Comparison of ENCODE assay signal across 8 cellular contexts in the genomic region with DNA sequence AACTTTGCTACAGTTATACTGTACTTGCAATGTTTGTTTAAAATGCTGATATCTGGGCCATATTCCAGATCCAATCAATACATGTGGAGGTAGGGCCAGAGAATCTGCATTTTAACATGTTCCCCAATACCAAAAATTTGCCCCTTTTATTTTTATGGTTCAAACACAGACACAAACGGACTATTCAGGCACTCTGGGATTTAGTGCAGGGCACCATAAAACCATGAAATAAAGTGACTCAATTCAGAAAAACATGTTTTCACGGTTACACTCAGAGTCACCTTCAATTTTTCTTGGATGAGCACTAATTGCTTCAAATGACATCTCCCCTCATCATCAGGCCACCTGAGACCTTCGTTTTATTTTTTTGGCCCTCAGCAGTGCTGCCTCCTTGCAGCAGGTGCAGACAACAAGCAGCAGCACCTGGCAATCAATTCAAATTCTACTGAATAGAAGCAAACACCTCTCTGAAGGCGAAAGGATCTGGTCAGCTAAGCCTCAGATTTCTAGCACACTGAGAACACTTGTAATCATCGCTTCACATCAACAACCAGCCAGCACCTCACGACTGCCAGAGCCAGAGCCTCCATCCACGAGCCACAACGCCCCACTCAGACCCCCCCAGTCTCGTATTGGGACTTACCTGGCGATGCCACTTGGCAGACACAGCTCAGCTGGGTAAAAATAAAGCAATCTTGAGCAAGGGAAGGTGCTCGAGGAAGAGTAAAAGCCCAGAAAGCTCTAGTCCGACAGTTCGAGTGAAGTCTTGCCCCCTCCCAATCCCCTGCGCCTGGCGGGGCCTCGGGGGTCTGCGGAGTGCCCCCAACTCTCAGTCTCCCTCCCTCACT. TPM values are rescaled to one million over a fixed set of nuclear protein-coding genes. Genes with fewer than 3 reads are reported as not detected.
DNase-seq lines count a peak whose midpoint lies in the region; ATAC-seq and TF ChIP-seq lines count a peak whose summit lies in the region.

No MANE protein-coding gene starts in this region.

- H3K27ac Mint-ChIP-seq in activated naive CD4-positive, alpha-beta T cell treated with anti-CD3 and anti-CD28 coated beads, Interleukin-2, amount 50 U/mL, for 72 hours = peak overlapping the region; percentile 56 to 73

- peak overlapping the region; percentile 77 for H3K9ac ChIP-seq in NT2/D1 (ENCODE audit: insufficient read length, low read depth)
- peak overlapping the region; percentile 25 for H3K9ac ChIP-seq in iPS-18a (ENCODE audit: low read length)

- DNase-seq in stimulated activated CD4-positive, alpha-beta T cell treated with anti-CD3 and anti-CD28 coated beads, Interleukin-15, amount 100 ng/mL, for 24 hours = peak; percentile 30
- no peak for DNase-seq in stimulated activated CD4-positive, alpha-beta T cell treated with anti-CD3 and anti-CD28 coated beads, Interleukin-12 subunit alpha, Interleukin-12 subunit beta, amount 100 ng/mL, for 4 hours
- DNase-seq in NT2/D1 (ENCODE audit: low read depth, low spot score) (no peak), spleen (no peak)
- DNase-seq in activated naive CD4-positive, alpha-beta T cell treated with anti-CD3 and anti-CD28 coated beads, Interleukin-2, amount 50 U/mL, for 72 hours (ENCODE audit: low spot score in 2 of 2) = peak in 1 of 2 donors; percentile 11

- peaks cover 7 to 29% of the 10 kb centered on the region in 2 donors for H3K36me3 Mint-ChIP-seq in activated naive CD4-positive, alpha-beta T cell treated with anti-CD3 and anti-CD28 coated beads, Interleukin-2, amount 50 U/mL, for 72 hours

- intact Hi-C loops in spleen (cut with DNase I; ENCODE audit: low total_unique reads) = loop anchor here (5.0 to 10.0 kb wide), 2 partner anchors 136 to 242 kb away; partner anchors contain the start of genes GPR137B and LGALS8

- H3K4me3 ChIP-seq in NT2/D1 (ENCODE audit: insufficient read length, low read depth) (peak overlapping the region; percentile 71), iPS-18a (ENCODE audit: low read length) (peak overlapping the region; percentile 79), spleen (peak overlapping the region; percentile 68 to 97 (median 92))

- H3K27me3 ChIP-seq in NT2/D1 (ENCODE audit: insufficient read depth, insufficient read length) (peaks cover 39% of the 10 kb centered on the region), iPS-18a (ENCODE audit: control insufficient read depth, insufficient read depth, low read length) (peaks cover 28% of the 10 kb centered on the region), spleen (replicated peaks in 1 of 7) (no peaks in the 10 kb centered on the region)

- ATAC-seq in activated naive CD4-positive, alpha-beta T cell treated with anti-CD3 and anti-CD28 coated beads, Interleukin-2, amount 50 U/mL, for 72 hours = no peak
- ATAC-seq in HG03039 (IDR thresholded peaks at IDR 0.05; ENCODE audit: unreplicated experiment) (no peak), HG02642 (IDR thresholded peaks at IDR 0.05; ENCODE audit: poor library complexity, unreplicated experiment) (no peak)

- H3K27ac ChIP-seq in iPS-18a (ENCODE audit: low read length) (no peak overlapping the region), spleen (peak overlapping the region; percentile 84 to 93 (median 90))

- H3K9me3 Mint-ChIP-seq in activated naive CD4-positive, alpha-beta T cell treated with anti-CD3 and anti-CD28 coated beads, Interleukin-2, amount 50 U/mL, for 72 hours = peaks cover 0 to 14% of the 10 kb centered on the region in 2 donors

- no peak for TF ChIP-seq CTCF in spleen (IDR thresholded peaks at IDR 0.05 in 8 of 11, conservative IDR thresholded peaks at IDR 0.05 in 3 of 11)

- no peak for TF ChIP-seq POLR2A in spleen (IDR thresholded peaks at IDR 0.05)

- no peaks in the 10 kb centered on the region for H3K4me1 ChIP-seq in NT2/D1 (ENCODE audit: insufficient read depth, insufficient read length)
- H3K4me1 ChIP-seq in iPS-18a (ENCODE audit: control insufficient read depth, low read depth, low read length) = peaks cover 2% of the 10 kb centered on the region
- peaks cover 12 to 51% (median 36%) of the 10 kb centered on the region in 6 donors for H3K4me1 ChIP-seq in spleen

- WGBS in spleen, 5 donors = 7 to 10% (median 8%) methylated on average over 14 to 17 of the region's 17 CpGs

- H3K9me3 ChIP-seq in NT2/D1 (ENCODE audit: insufficient read depth, low read length) (no peaks in the 10 kb centered on the region), iPS-18a (ENCODE audit: control insufficient read depth, low read depth, low read length) (no peaks in the 10 kb centered on the region), spleen (peaks cover 0 to 6% (median 0%) of the 10 kb centered on the region in 8 donors)

- no peaks in the 10 kb centered on the region for H3K36me3 ChIP-seq in NT2/D1 (ENCODE audit: insufficient read depth, insufficient read length, low read length)
- H3K36me3 ChIP-seq in iPS-18a (ENCODE audit: control insufficient read depth, low read depth, low read length) = no peaks in the 10 kb centered on the region
- H3K36me3 ChIP-seq in spleen = no peaks in the 10 kb centered on the region

RNA-seq across cellular contexts. Expression of gene ERO1B, which starts 1.1 kb away (rescaled TPM):
- total RNA-seq in activated naive CD4-positive, alpha-beta T cell treated with anti-CD3 and anti-CD28 coated beads, Interleukin-2, amount 50 U/mL, for 72 hours = 1 to 10 TPM; 2.8 to 5.0 TPM
- total RNA-seq in spleen = 10 to 100 TPM; 15.7 to 29.4 (median 18.6) TPM
- polyA plus RNA-seq in spleen = 1 to 10 TPM; 3.9 to 7.9 (median 6.0) TPM
